Comparison of ENCODE assay signal across 22 cellular contexts in the genomic region with DNA sequence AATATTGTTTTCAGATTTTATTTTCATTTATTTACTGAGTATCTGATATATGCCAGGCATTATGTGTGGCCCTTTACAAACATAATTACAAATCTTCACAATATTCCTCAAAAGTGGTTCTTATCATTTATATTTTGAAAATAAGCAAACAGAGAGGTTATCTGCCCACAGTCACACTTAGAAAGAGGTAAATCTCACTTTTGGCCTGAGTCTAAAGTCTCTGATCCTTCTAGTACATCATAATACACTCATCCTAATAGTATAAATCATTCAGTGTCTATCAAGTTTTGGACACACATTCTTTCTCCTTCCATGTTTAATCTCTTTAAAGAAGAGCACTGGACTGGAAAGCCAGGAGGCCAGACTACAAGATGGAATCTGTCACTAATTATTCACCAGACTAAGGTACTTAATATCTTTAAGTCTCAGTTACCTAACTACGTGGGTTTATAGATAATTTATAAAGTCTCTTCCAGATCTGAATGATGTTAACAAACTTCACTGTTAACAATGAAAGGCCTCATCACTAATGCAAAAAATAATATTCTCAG.
"Had no signal": no experiment of that assay in that cellular context is flagged by ENCODE, and none has a peak within 500 bp of the region (broad histone marks: within the 10 kb centered on the region; RNA-seq: fewer than 3 reads in every experiment).

No MANE protein-coding gene starts in this region.

- H3K27ac ChIP-seq: spleen, testis, uterus had no signal

- H3K27ac Mint-ChIP-seq: activated B cell treated with CpG ODN at 0.5 μM for 24 hours; activated CD4-positive, alpha-beta memory T cell treated with anti-CD3 and anti-CD28 coated beads, Interleukin-2, amount 10 ng/mL, durations not matched to agents 7 days and 5 days; activated naive CD4-positive, alpha-beta T cell treated with anti-CD3 and anti-CD28 coated beads, Interleukin-2, amount 10 ng/mL, durations not matched to agents 7 days and 5 days; activated T-cell treated with anti-CD3 and anti-CD28 coated beads, Interleukin-2, amount 50 U/mL, for 72 hours; dendritic cell treated with granulocyte-macrophage colony-stimulating factor and Interleukin-4, amounts not matched to agents 40 ng/mL and 50 ng/mL, for 4 days; naive thymus-derived CD4-positive, alpha-beta T cell; progenitor cell of endocrine pancreas; T-cell had no signal

- H3K27me3 Mint-ChIP-seq: activated B cell treated with CpG ODN at 0.5 μM for 24 hours; activated CD4-positive, alpha-beta memory T cell treated with anti-CD3 and anti-CD28 coated beads, Interleukin-2, amount 10 ng/mL, durations not matched to agents 7 days and 5 days; activated naive CD4-positive, alpha-beta T cell treated with anti-CD3 and anti-CD28 coated beads, Interleukin-2, amount 10 ng/mL, durations not matched to agents 7 days and 5 days; brain; dendritic cell treated with granulocyte-macrophage colony-stimulating factor and Interleukin-4, amounts not matched to agents 40 ng/mL and 50 ng/mL, for 4 days; naive thymus-derived CD4-positive, alpha-beta T cell; progenitor cell of endocrine pancreas; T-cell had no signal

- H3K9me3 ChIP-seq: spleen, testis, uterus had no signal

- ATAC-seq: activated T-cell treated with anti-CD3 and anti-CD28 coated beads, Interleukin-2, amount 50 U/mL, for 72 hours; esophagus mucosa; left colon; naive thymus-derived CD4-positive, alpha-beta T cell; T-cell had no signal

- H3K4me1 Mint-ChIP-seq: activated CD4-positive, alpha-beta memory T cell treated with anti-CD3 and anti-CD28 coated beads, Interleukin-2, amount 10 ng/mL, durations not matched to agents 7 days and 5 days; activated naive CD4-positive, alpha-beta T cell treated with anti-CD3 and anti-CD28 coated beads, Interleukin-2, amount 10 ng/mL, durations not matched to agents 7 days and 5 days; T-cell had no signal

- H3K4me1 ChIP-seq: testis, uterus had no signal

- H3K4me3 ChIP-seq: lung, spleen, testis, uterus had no signal

- DNase-seq: activated B cell treated with CpG ODN at 0.5 μM for 24 hours; activated CD4-positive, alpha-beta memory T cell treated with anti-CD3 and anti-CD28 coated beads, Interleukin-2, amount 10 ng/mL, durations not matched to agents 7 days and 5 days; activated CD4-positive, alpha-beta T cell treated with anti-CD3 and anti-CD28 coated beads for 48 hours; activated effector memory CD4-positive, alpha-beta T cell treated with anti-CD3 and anti-CD28 coated beads, Interleukin-2, amount 50 U/mL, for 16 hours; activated naive CD4-positive, alpha-beta T cell treated with anti-CD3 and anti-CD28 coated beads, Interleukin-2, amount 10 ng/mL, durations not matched to agents 7 days and 5 days; activated T-cell treated with anti-CD3 and anti-CD28 coated beads, Interleukin-2, amount 50 U/mL, for 72 hours; effector memory CD4-positive, alpha-beta T cell; glutamatergic neuron; hippocampal formation; left colon; naive thymus-derived CD4-positive, alpha-beta T cell; spleen; stimulated activated CD4-positive, alpha-beta T cell treated with anti-CD3 and anti-CD28 coated beads, Interleukin-4, amount 100 ng/mL, for 1 hour; stimulated activated naive CD4-positive, alpha-beta T cell; T-cell; testis; uterus had no signal

- H3K27me3 ChIP-seq: spleen, testis, uterus had no signal

- H3K9me3 Mint-ChIP-seq: activated B cell treated with CpG ODN at 0.5 μM for 24 hours; activated CD4-positive, alpha-beta memory T cell treated with anti-CD3 and anti-CD28 coated beads, Interleukin-2, amount 10 ng/mL, durations not matched to agents 7 days and 5 days; activated naive CD4-positive, alpha-beta T cell treated with anti-CD3 and anti-CD28 coated beads, Interleukin-2, amount 10 ng/mL, durations not matched to agents 7 days and 5 days; activated T-cell treated with anti-CD3 and anti-CD28 coated beads, Interleukin-2, amount 50 U/mL, for 72 hours; brain; dendritic cell treated with granulocyte-macrophage colony-stimulating factor and Interleukin-4, amounts not matched to agents 40 ng/mL and 50 ng/mL, for 4 days; naive thymus-derived CD4-positive, alpha-beta T cell; T-cell had no signal

- H3K4me3 Mint-ChIP-seq: activated B cell treated with CpG ODN at 0.5 μM for 24 hours; activated CD4-positive, alpha-beta memory T cell treated with anti-CD3 and anti-CD28 coated beads, Interleukin-2, amount 10 ng/mL, durations not matched to agents 7 days and 5 days; activated naive CD4-positive, alpha-beta T cell treated with anti-CD3 and anti-CD28 coated beads, Interleukin-2, amount 10 ng/mL, durations not matched to agents 7 days and 5 days; activated T-cell treated with anti-CD3 and anti-CD28 coated beads, Interleukin-2, amount 50 U/mL, for 72 hours; brain; dendritic cell treated with granulocyte-macrophage colony-stimulating factor and Interleukin-4, amounts not matched to agents 40 ng/mL and 50 ng/mL, for 4 days; naive thymus-derived CD4-positive, alpha-beta T cell; T-cell had no signal

- H3K36me3 ChIP-seq: uterus had no signal
